19 cellular contexts compared by ENCODE assay signal in the genomic region with DNA sequence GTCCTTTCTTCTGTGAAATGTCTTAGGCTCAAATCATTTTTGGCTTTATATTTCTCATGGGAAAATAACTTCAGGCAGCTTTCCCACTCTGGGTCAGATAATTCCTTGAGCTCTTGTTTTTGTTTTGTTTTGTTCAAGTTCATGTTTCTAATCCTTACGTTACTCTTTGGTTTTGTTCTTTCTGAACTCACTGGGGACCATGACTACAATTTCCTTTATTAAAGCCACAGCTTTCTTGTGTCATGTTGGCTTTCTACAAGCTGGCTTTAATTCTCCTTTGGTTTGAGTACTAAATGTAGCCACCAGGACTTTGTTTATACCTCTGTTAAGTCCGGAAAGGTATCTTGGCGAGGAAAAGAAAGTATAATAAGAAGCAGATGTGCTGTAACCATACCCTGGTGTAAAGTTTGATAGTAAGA. TPM values are rescaled to one million over a fixed set of nuclear protein-coding genes. Genes with fewer than 3 reads are reported as not detected.
A peak's percentile ranks its signal among the peaks of the same experiment; 100 is the strongest.
DNase-seq lines count a peak whose midpoint lies in the region; ATAC-seq, FAIRE-seq and TF ChIP-seq lines count a peak whose summit lies in the region.
"Had no signal": no experiment of that assay in that cellular context is flagged by ENCODE, and none has a peak within 500 bp of the region (broad histone marks: within the 10 kb centered on the region; RNA-seq: fewer than 3 reads in every experiment).

No MANE protein-coding gene starts in this region.

- TF ChIP-seq POLR2A in GM12891 (IDR thresholded peaks at IDR 0.05; ENCODE audit: low read depth, low read length): no peak

- no peaks in the 10 kb centered on the region for H3K36me3 ChIP-seq in subcutaneous abdominal adipose tissue (ENCODE audit: control insufficient read depth in 5 of 5, insufficient read depth in 5 of 5, low read length in 5 of 5)
- H3K36me3 ChIP-seq: lower lobe of right lung, spleen had no signal

- H3K4me3 ChIP-seq in cardiac fibroblast (replicated peaks in 1 of 2; ENCODE audit: low read depth in 2 of 2, low read length in 2 of 2) (no peak overlapping the region), subcutaneous abdominal adipose tissue (ENCODE audit: low read depth in 1 of 5, low read length in 5 of 5) (no peak overlapping the region)
- H3K4me3 ChIP-seq: lower lobe of right lung, spleen, testis had no signal

- intact Hi-C loops in Right ventricle myocardium inferior (cut with DNase I) (no loop called here), cardiac septum (cut with DNase I) (no loop called here)

- no peaks in the 10 kb centered on the region for H3K9me3 ChIP-seq in subcutaneous abdominal adipose tissue (ENCODE audit: control insufficient read depth in 5 of 5, low read length in 5 of 5)
- H3K9me3 ChIP-seq: lower lobe of right lung, testis had no signal

- CTCF ChIA-PET in RWPE1 (lab: Yijun Ruan, JAX): no interaction called here

- ATAC-seq in Right ventricle myocardium inferior: peak; percentile 34
- ATAC-seq: lower lobe of right lung; naive thymus-derived CD4-positive, alpha-beta T cell had no signal

- no peak for FAIRE-seq in GM12891 (lab: Jason Lieb, UNC)

- DNase-seq in Right ventricle myocardium inferior (ENCODE audit: missing footprints) (no peak), cardiac septum (ENCODE audit: low spot score) (no peak), cardiac fibroblast (ENCODE audit: low read depth in 2 of 2) (peak; percentile 84 to 91), iris pigment epithelial cell (ENCODE audit: low read depth) (peak; percentile 68), RWPE1 (ENCODE audit: low spot score) (no peak), NCI-H774 (lab: John Stamatoyannopoulos, UW) (no peak), GM12891 (ENCODE audit: insufficient read length, low spot score) (no peak)
- DNase-seq: 8988T; activated CD4-positive, alpha-beta T cell treated with anti-CD3 and anti-CD28 coated beads, Interleukin-2, amount 50 U/mL, for 1 hour; activated CD8-positive, alpha-beta memory T cell treated with anti-CD3 and anti-CD28 coated beads, Interleukin-2, amount 50 U/mL, for 48 hours; CD4-positive, CD25-positive, alpha-beta regulatory T cell; DMS53; lower lobe of right lung; naive thymus-derived CD4-positive, alpha-beta T cell; NCI-H187 treated with DMSO at 0.1 percent for 48 hours; RPMI8226; spleen; testis had no signal

- POLR2A ChIA-PET in RWPE1 (lab: Yijun Ruan, JAX; ENCODE audit: low non-redundant PET): no interaction called here

- H3K27me3 ChIP-seq in subcutaneous abdominal adipose tissue (ENCODE audit: control insufficient read depth in 5 of 5, insufficient read depth in 4 of 5, low read length in 5 of 5): no peaks in the 10 kb centered on the region
- H3K27me3 ChIP-seq: spleen, testis had no signal

- peak overlapping the region in 1 of 5 donors; percentile 21 for H3K9ac ChIP-seq in subcutaneous abdominal adipose tissue (ENCODE audit: low read length in 5 of 5)

- TF ChIP-seq CTCF in cardiac fibroblast (IDR thresholded peaks at IDR 0.05; ENCODE audit: low read depth, low read length) (peak; percentile 32), RWPE1 (conservative IDR thresholded peaks at IDR 0.05; ENCODE audit: low read depth) (no peak)

- H3K4me1 ChIP-seq in subcutaneous abdominal adipose tissue (ENCODE audit: control insufficient read depth in 5 of 5, insufficient read depth in 5 of 5, low read length in 5 of 5): peaks cover 0 to 7% (median 0%) of the 10 kb centered on the region in 5 donors
- H3K4me1 ChIP-seq: lower lobe of right lung, testis had no signal

- H3K27ac ChIP-seq in subcutaneous abdominal adipose tissue (ENCODE audit: low read depth, low read length) (peak overlapping the region; percentile 13), RWPE1 (no peak overlapping the region)
- H3K27ac ChIP-seq: lower lobe of right lung, spleen, testis had no signal

TF ChIP-seq in GM12891, 5 proteins besides CTCF, POLR2A, EP300 and RAD21:
- TF ChIP-seq TAF1 (IDR thresholded peaks at IDR 0.05; ENCODE audit: low read depth, low read length) (no peak), PAX5 (IDR thresholded peaks at IDR 0.05; ENCODE audit: insufficient read depth, low read length, severe bottlenecking) (no peak), SPI1 (IDR thresholded peaks at IDR 0.05; ENCODE audit: low read depth, low read length) (no peak), POLR2AphosphoS5 (IDR thresholded peaks at IDR 0.05; ENCODE audit: low read depth, low read length) (no peak), POU2F2 (IDR thresholded peaks at IDR 0.05; ENCODE audit: low read depth, low read length) (no peak)

RNA-seq across cellular contexts. Expression of a gene that starts 30.8 kb away (rescaled TPM):
- 54.5 TPM for total RNA-seq in Right ventricle myocardium inferior
- total RNA-seq in cardiac septum: 12.3 TPM
- polyA plus RNA-seq in GM12891 (2012; ENCODE audit: low read depth, missing spikeins): not detected
- total RNA-seq: CD4-positive, CD25-positive, alpha-beta regulatory T cell had no signal
- polyA plus RNA-seq: CD4-positive, CD25-positive, alpha-beta regulatory T cell; naive thymus-derived CD4-positive, alpha-beta T cell had no signal

Comparison
In these comparisons a context has a peak if more than half of its experiments do, and no peak if none do; other contexts are left out.
1. DNase-seq: peak in cardiac fibroblast (2 of 2) and iris pigment epithelial cell (single experiment); none in Right ventricle myocardium inferior (single experiment), cardiac septum (single experiment), RWPE1 (single experiment), NCI-H774 (single experiment) and GM12891 (single experiment).